ENCODE assay signal across 22 cellular contexts in the genomic region with DNA sequence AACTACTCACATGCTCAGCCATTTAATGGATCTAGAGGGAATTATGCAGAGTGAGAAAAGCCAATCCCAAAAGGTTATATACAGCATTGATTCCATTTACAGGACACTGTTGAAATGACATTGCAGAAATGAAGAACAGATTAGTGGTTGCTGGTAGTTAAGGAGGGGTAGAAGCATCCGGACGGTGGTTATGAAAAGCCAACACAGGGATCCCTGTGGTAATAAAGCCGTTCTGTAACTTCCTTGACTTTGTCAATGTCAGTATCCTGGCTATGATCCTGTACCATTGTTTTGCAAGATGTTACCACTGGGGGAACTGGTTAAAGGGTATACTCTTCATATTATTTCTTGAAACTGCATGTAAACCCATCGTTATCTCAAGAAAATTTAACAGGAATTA.
DNase-seq lines count a peak whose midpoint lies in the region; ATAC-seq, FAIRE-seq and TF ChIP-seq lines count a peak whose summit lies in the region.
"Had no signal": no experiment of that assay in that cellular context is flagged by ENCODE, and none has a peak within 500 bp of the region (broad histone marks: within the 10 kb centered on the region; RNA-seq: fewer than 3 reads in every experiment).

No MANE protein-coding gene starts in this region.

- no peak for TF ChIP-seq RAD21 in K562 (CRISPR knock-in tag; conservative IDR thresholded peaks at IDR 0.05 in 1 of 2, IDR thresholded peaks at IDR 0.05 in 1 of 2)

- FAIRE-seq in K562 (lab: Jason Lieb, UNC): no peak
- FAIRE-seq: HepG2 had no signal

- POLR2A ChIA-PET in K562 (lab: Yijun Ruan, JAX): interaction anchor here (0.9 kb wide), 1 partner anchor 11 kb away, joined by 3 read pairs; no protein-coding TSS in a partner anchor

- 0% methylated on average over 4 of the region's 4 CpGs for WGBS in K562 (ENCODE audit: insufficient coverage, low coverage, missing lambda C conversion rate)

- H3K4me2 ChIP-seq in K562 (ENCODE audit: insufficient read depth, low read length): no peak overlapping the region
- H3K4me2 ChIP-seq: BLaER1 had no signal

- DNase-seq in AML-193 (lab: John Stamatoyannopoulos, UW) (peak; percentile 70 to 71), KBM-7 (peak; percentile 70), NOMO-1 treated with DMSO at 0.1 percent for 48 hours (lab: John Stamatoyannopoulos, UW; ENCODE audit: unreplicated experiment) (peak; percentile 69), K562 (ENCODE audit: extremely low read depth in 1 of 4, low spot score in 3 of 4) (no peak), NCI-H2196 (lab: John Stamatoyannopoulos, UW; ENCODE audit: unreplicated experiment) (no peak), head of caudate nucleus (no peak), NCI-H1105 treated with DMSO at 0.1 percent for 48 hours (lab: John Stamatoyannopoulos, UW) (no peak)
- DNase-seq: CD4-positive, CD25-positive, alpha-beta regulatory T cell; DMS153; GM23248; H9; KG1; MM.1S; NCI-H2029 treated with DMSO at 0.1 percent for 48 hours; NCI-H2227 treated with DMSO at 0.1 percent for 48 hours; NCI-H526 treated with DMSO at 0.1 percent for 48 hours; PC-3; T-helper 1 cell had no signal

- no peak for TF ChIP-seq CTCF in K562 (IDR thresholded peaks at IDR 0.05 in 2 of 3, conservative IDR thresholded peaks at IDR 0.05 in 1 of 3; ENCODE audit: insufficient read depth in 2 of 3, low read depth in 1 of 3, low read length in 3 of 3)

- H3K9me1 ChIP-seq in K562 (ENCODE audit: control insufficient read depth, insufficient read depth, low read length): no peaks in the 10 kb centered on the region

- in situ Hi-C loops in KBM-7 (cut with MboI; ENCODE audit: low pct_unique_long_range_greater_than_20kb, low sequenced_read_pairs): no loop called here
- in situ Hi-C loops in K562 (cut with MboI): no loop called here

- ATAC-seq in K562 (no peak), GM21526 (IDR thresholded peaks at IDR 0.05; ENCODE audit: low FRiP score, unreplicated experiment) (no peak)
- ATAC-seq: HepG2, PC-3, SK-N-SH treated with all-trans-retinoic acid at 6 μM for 48 hours had no signal

- no peak overlapping the region for H2AFZ ChIP-seq in K562 (ENCODE audit: low read depth, low read length)
- H2AFZ ChIP-seq: GM23248 had no signal

- H3K4me3 ChIP-seq in K562: no peak overlapping the region
- H3K4me3 ChIP-seq: BLaER1, GM23248 had no signal

- no peak for TF ChIP-seq EP300 in K562 (IDR thresholded peaks at IDR 0.05; ENCODE audit: low read length)

- H3K27me3 ChIP-seq in K562 (ENCODE audit: control insufficient read depth in 2 of 2, insufficient read depth in 2 of 2, low read length in 2 of 2): peaks cover 3 to 24% of the 10 kb centered on the region in 2 experiments; a peak in 3 of 5 replicates
- H3K27me3 ChIP-seq: BLaER1 had no signal

- H3K9ac ChIP-seq in K562 (ENCODE audit: insufficient read depth in 1 of 2, low read depth in 2 of 2, low read length in 2 of 2): no peak overlapping the region
- H3K9ac ChIP-seq: BLaER1, GM23248 had no signal

- no peaks in the 10 kb centered on the region for H3K79me2 ChIP-seq in K562 (ENCODE audit: control insufficient read depth, insufficient read depth, low read length)

- no TSS peak for BruUV-seq in K562 (replicated peaks; lab: Mats Ljungman, UMichigan)

- no peaks in the 10 kb centered on the region for H4K20me1 ChIP-seq in K562 (replicated peaks; ENCODE audit: control insufficient read depth, insufficient read depth, low read length)
- H4K20me1 ChIP-seq: BLaER1 had no signal

- H3K9me3 ChIP-seq in K562 (replicated peaks; ENCODE audit: control insufficient read depth, insufficient read depth, low read depth, low read length): no peaks in the 10 kb centered on the region

- no peak overlapping the region for H3K27ac ChIP-seq in K562 (ENCODE audit: extremely low read depth, low read depth, low read length)
- H3K27ac ChIP-seq: BLaER1, GM23248 had no signal

- H3K36me3 ChIP-seq in K562 (ENCODE audit: control insufficient read depth, insufficient read depth, low read length): no peaks in the 10 kb centered on the region
- H3K36me3 ChIP-seq: BLaER1 had no signal

- intact Hi-C loops in K562 (cut with micrococcal nuclease): no loop called here
- intact Hi-C loops in head of caudate nucleus (cut with DNase I): no loop called here

- CTCF ChIA-PET in K562 (lab: Yijun Ruan, JAX; ENCODE audit: low intra/inter-chr PET ratio): no interaction called here

- TF ChIP-seq POLR2A in K562 (conservative IDR thresholded peaks at IDR 0.05): no peak

- H3K4me1 ChIP-seq in K562 (replicated peaks in 1 of 2; ENCODE audit: control insufficient read depth in 2 of 2, insufficient read depth in 2 of 2, low read length in 2 of 2): no peaks in the 10 kb centered on the region
- H3K4me1 ChIP-seq: BLaER1 had no signal

TF ChIP-seq in K562, 482 proteins besides CTCF, POLR2A, EP300 and RAD21:
- TF ChIP-seq, protein P1, sequence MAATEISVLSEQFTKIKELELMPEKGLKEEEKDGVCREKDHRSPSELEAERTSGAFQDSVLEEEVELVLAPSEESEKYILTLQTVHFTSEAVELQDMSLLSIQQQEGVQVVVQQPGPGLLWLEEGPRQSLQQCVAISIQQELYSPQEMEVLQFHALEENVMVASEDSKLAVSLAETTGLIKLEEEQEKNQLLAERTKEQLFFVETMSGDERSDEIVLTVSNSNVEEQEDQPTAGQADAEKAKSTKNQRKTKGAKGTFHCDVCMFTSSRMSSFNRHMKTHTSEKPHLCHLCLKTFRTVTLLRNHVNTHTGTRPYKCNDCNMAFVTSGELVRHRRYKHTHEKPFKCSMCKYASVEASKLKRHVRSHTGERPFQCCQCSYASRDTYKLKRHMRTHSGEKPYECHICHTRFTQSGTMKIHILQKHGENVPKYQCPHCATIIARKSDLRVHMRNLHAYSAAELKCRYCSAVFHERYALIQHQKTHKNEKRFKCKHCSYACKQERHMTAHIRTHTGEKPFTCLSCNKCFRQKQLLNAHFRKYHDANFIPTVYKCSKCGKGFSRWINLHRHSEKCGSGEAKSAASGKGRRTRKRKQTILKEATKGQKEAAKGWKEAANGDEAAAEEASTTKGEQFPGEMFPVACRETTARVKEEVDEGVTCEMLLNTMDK (IDR thresholded peaks at IDR 0.05; ENCODE audit: borderline replicate concordance, insufficient read depth, low read depth, low read length, poor library complexity, severe bottlenecking): no peak
- TF ChIP-seq EZH2 (IDR thresholded peaks at IDR 0.05; ENCODE audit: borderline replicate concordance, low read depth, low read length) (no peak), ZSCAN29 (IDR thresholded peaks at IDR 0.05) (no peak), ZNF583 (CRISPR knock-in tag; IDR thresholded peaks at IDR 0.05) (no peak), NFE2 (IDR thresholded peaks at IDR 0.05; ENCODE audit: low read depth) (0 out of 2 replicates have a peak, but pooled peaks have one; percentile 7)
TF ChIP-seq in K562: peak in this region for 1.

Comparison
In these comparisons a context has a peak if more than half of its experiments do, and no peak if none do; other contexts are left out.
1. DNase-seq: peak in AML-193 (2 of 2), KBM-7 (single experiment) and NOMO-1 treated with DMSO at 0.1 percent for 48 hours (single experiment); none in K562 (0 of 4), NCI-H2196 (single experiment), head of caudate nucleus (0 of 42) and NCI-H1105 treated with DMSO at 0.1 percent for 48 hours (single experiment).